ENCODE assay signal across 1 cellular context in genomic region chr15:75640483-75641175, GRCh38.
TF ChIP-seq lines count a peak whose summit lies in the region.

No MANE protein-coding gene starts in this region.

TF ChIP-seq in GM12878, 131 proteins besides CTCF, POLR2A, EP300 and RAD21 (continued from another document):
- TF ChIP-seq ZNF687 (IDR thresholded peaks at IDR 0.05) (0 out of 2 replicates have a peak, but pooled peaks have one; percentile 9), YBX1 (IDR thresholded peaks at IDR 0.05) (no peak), MLLT1 (IDR thresholded peaks at IDR 0.05) (0 out of 2 replicates have a peak, but pooled peaks have one; percentile 20), SIN3A (IDR thresholded peaks at IDR 0.05; ENCODE audit: low read depth, low read length) (peak; percentile 32; the same call in 1 of the 2 replicates), KLF5 (IDR thresholded peaks at IDR 0.05; ENCODE audit: partially characterized antibody) (no peak), EED (IDR thresholded peaks at IDR 0.05; ENCODE audit: low read depth) (no peak), JUNB (IDR thresholded peaks at IDR 0.05) (0 out of 2 replicates have a peak, but pooled peaks have one; percentile 21), MYC (IDR thresholded peaks at IDR 0.05; ENCODE audit: insufficient read depth, insufficient read length, insufficient replicate concordance, low read length, severe bottlenecking) (no peak), TCF3 (IDR thresholded peaks at IDR 0.05; ENCODE audit: borderline replicate concordance, insufficient read depth, low read depth, low read length) (no peak), NFYA (IDR thresholded peaks at IDR 0.05; ENCODE audit: borderline replicate concordance, low read depth, low read length) (no peak), POU2F2 (IDR thresholded peaks at IDR 0.05; ENCODE audit: borderline replicate concordance, low read depth, low read length) (no peak), ZBED1 (IDR thresholded peaks at IDR 0.05; ENCODE audit: borderline replicate concordance) (no peak; the same call in 1 of the 2 replicates), REST (IDR thresholded peaks at IDR 0.05; ENCODE audit: low read depth, low read length) (no peak), CBFB (IDR thresholded peaks at IDR 0.05; ENCODE audit: low read depth) (no peak), HCFC1 (IDR thresholded peaks at IDR 0.05; ENCODE audit: low read length) (no peak), ELK1 (IDR thresholded peaks at IDR 0.05; ENCODE audit: low read depth, low read length) (no peak), MTA3 (IDR thresholded peaks at IDR 0.05; ENCODE audit: borderline replicate concordance, low read length) (peak; percentile 34; the same call in 1 of the 2 replicates), ATF2 (IDR thresholded peaks at IDR 0.05; ENCODE audit: low read length) (no peak), NR2F1 (conservative IDR thresholded peaks at IDR 0.05) (no peak), ZNF24 (IDR thresholded peaks at IDR 0.05) (no peak), SUPT20H (IDR thresholded peaks at IDR 0.05; ENCODE audit: borderline replicate concordance, control insufficient read depth, low read depth, low read length) (no peak), SMAD1 (IDR thresholded peaks at IDR 0.05; ENCODE audit: low read depth, partially characterized antibody) (peak; percentile 12)
